ENCODE assay signal across 20 cellular contexts in the genomic region with DNA sequence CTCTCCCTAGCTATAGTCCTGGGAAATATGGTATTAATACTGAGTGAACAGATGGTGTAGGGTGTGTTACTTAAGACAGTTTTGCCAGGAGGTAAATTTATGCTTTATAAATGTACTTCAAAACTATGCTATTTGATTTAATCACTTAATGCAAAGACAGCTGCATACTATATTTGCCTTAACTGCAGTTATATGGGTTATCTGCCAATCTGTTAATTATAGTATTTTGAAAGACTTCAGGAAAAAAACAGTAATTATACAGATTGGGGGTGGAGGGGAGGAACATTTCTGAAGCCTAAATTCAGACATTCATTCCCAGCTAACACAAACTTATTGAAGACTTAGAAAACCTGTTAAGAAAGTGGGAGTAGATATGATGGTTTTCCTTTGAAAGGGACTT.
"Had no signal": no experiment of that assay in that cellular context is flagged by ENCODE, and none has a peak within 500 bp of the region (broad histone marks: within the 10 kb centered on the region; RNA-seq: fewer than 3 reads in every experiment).

No MANE protein-coding gene starts in this region.

- H3K36me3 ChIP-seq: brain microvascular endothelial cell, prostate gland, tibial nerve had no signal

- DNase-seq: activated CD4-positive, alpha-beta T cell treated with anti-CD3 and anti-CD28 coated beads, Interleukin-2, amount 10 ng/mL, durations not matched to agents 7 days and 5 days; activated CD8-positive, alpha-beta T cell treated with anti-CD3 and anti-CD28 coated beads, Interleukin-2, amount 10 ng/mL, durations not matched to agents 7 days and 5 days; activated naive CD4-positive, alpha-beta T cell treated with anti-CD3 and anti-CD28 coated beads, Interleukin-2, amount 10 ng/mL, durations not matched to agents 7 days and 5 days; activated T-cell treated with anti-CD3 and anti-CD28 coated beads, Interleukin-2, amount 50 U/mL, for 24 hours; aorta; brain microvascular endothelial cell; central memory CD4-positive, alpha-beta T cell; dorsolateral prefrontal cortex; endodermal cell; foreskin fibroblast; mucosa of descending colon; naive B cell; right cardiac atrium; stimulated activated CD4-positive, alpha-beta T cell treated with anti-CD3 and anti-CD28 coated beads, Interleukin-2, amount 100 ng/mL, for 24 hours; stimulated activated naive CD8-positive, alpha-beta T cell treated with anti-CD3 and anti-CD28 coated beads, Interleukin-15, Interleukin-2, amounts not matched to agents 100 U/mL and 50 U/mL, for 24 hours; substantia nigra had no signal

- H3K36me3 Mint-ChIP-seq: activated naive CD4-positive, alpha-beta T cell treated with anti-CD3 and anti-CD28 coated beads, Interleukin-2, amount 10 ng/mL, durations not matched to agents 7 days and 5 days; memory B cell; naive B cell had no signal

- H3K4me3 Mint-ChIP-seq: activated CD4-positive, alpha-beta T cell treated with anti-CD3 and anti-CD28 coated beads, Interleukin-2, amount 10 ng/mL, durations not matched to agents 7 days and 5 days; activated CD8-positive, alpha-beta T cell treated with anti-CD3 and anti-CD28 coated beads, Interleukin-2, amount 10 ng/mL, durations not matched to agents 7 days and 5 days; activated naive CD4-positive, alpha-beta T cell treated with anti-CD3 and anti-CD28 coated beads, Interleukin-2, amount 10 ng/mL, durations not matched to agents 7 days and 5 days; activated T-cell treated with anti-CD3 and anti-CD28 coated beads, Interleukin-2, amount 50 U/mL, for 24 hours; endodermal cell; memory B cell; naive B cell had no signal

- H3K27me3 Mint-ChIP-seq: activated CD4-positive, alpha-beta T cell treated with anti-CD3 and anti-CD28 coated beads, Interleukin-2, amount 10 ng/mL, durations not matched to agents 7 days and 5 days; activated naive CD4-positive, alpha-beta T cell treated with anti-CD3 and anti-CD28 coated beads, Interleukin-2, amount 10 ng/mL, durations not matched to agents 7 days and 5 days; activated T-cell treated with anti-CD3 and anti-CD28 coated beads, Interleukin-2, amount 50 U/mL, for 24 hours; memory B cell; naive B cell had no signal

- ATAC-seq: activated CD8-positive, alpha-beta T cell treated with anti-CD3 and anti-CD28 coated beads, Interleukin-2, amount 10 ng/mL, durations not matched to agents 7 days and 5 days; mucosa of descending colon; right cardiac atrium; stimulated activated naive CD8-positive, alpha-beta T cell treated with anti-CD3 and anti-CD28 coated beads, Interleukin-15, Interleukin-2, amounts not matched to agents 100 U/mL and 50 U/mL, for 24 hours had no signal

- H3K4me1 Mint-ChIP-seq: activated CD4-positive, alpha-beta T cell treated with anti-CD3 and anti-CD28 coated beads, Interleukin-2, amount 10 ng/mL, durations not matched to agents 7 days and 5 days; activated naive CD4-positive, alpha-beta T cell treated with anti-CD3 and anti-CD28 coated beads, Interleukin-2, amount 10 ng/mL, durations not matched to agents 7 days and 5 days; memory B cell; naive B cell had no signal

- H3K4me1 ChIP-seq: prostate gland, tibial nerve had no signal

- H3K27me3 ChIP-seq: brain microvascular endothelial cell, tibial nerve had no signal

- H3K27ac Mint-ChIP-seq: activated CD4-positive, alpha-beta T cell treated with anti-CD3 and anti-CD28 coated beads, Interleukin-2, amount 10 ng/mL, durations not matched to agents 7 days and 5 days; activated CD8-positive, alpha-beta T cell treated with anti-CD3 and anti-CD28 coated beads, Interleukin-2, amount 10 ng/mL, durations not matched to agents 7 days and 5 days; activated naive CD4-positive, alpha-beta T cell treated with anti-CD3 and anti-CD28 coated beads, Interleukin-2, amount 10 ng/mL, durations not matched to agents 7 days and 5 days; activated T-cell treated with anti-CD3 and anti-CD28 coated beads, Interleukin-2, amount 50 U/mL, for 24 hours; endodermal cell; memory B cell; naive B cell had no signal

- H3K27ac ChIP-seq: brain microvascular endothelial cell, dorsolateral prefrontal cortex, epithelial cell of prostate, prostate gland, tibial nerve had no signal

- H3K4me3 ChIP-seq: dorsolateral prefrontal cortex, mucosa of descending colon, prostate gland, tibial nerve had no signal

- H3K9me3 Mint-ChIP-seq: activated CD4-positive, alpha-beta T cell treated with anti-CD3 and anti-CD28 coated beads, Interleukin-2, amount 10 ng/mL, durations not matched to agents 7 days and 5 days; endodermal cell had no signal
